Comparison of ENCODE assay signal across 8 cellular contexts in genomic region chr11:67507242-67507890, GRCh38. TPM values are rescaled to one million over a fixed set of nuclear protein-coding genes. Genes with fewer than 3 reads are reported as not detected.
DNase-seq lines count a peak whose midpoint lies in the region; ATAC-seq, FAIRE-seq and TF ChIP-seq lines count a peak whose summit lies in the region.

No MANE protein-coding gene starts in this region.

- peaks cover 67% of the 10 kb centered on the region for H3K36me3 Mint-ChIP-seq in stimulated activated effector memory CD8-positive, alpha-beta T cell treated with anti-CD3 and anti-CD28 coated beads, Interleukin-12 subunit alpha, Interleukin-12 subunit beta, amount 100 ng/mL, for 72 hours

- H3K9ac ChIP-seq in kidney (ENCODE audit: low read length in 2 of 2): peak overlapping the region; percentile 81 to 87

- FAIRE-seq in kidney (lab: Jason Lieb, UNC): no peak

- H3K4me3 ChIP-seq in breast epithelium (peak overlapping the region; percentile 55 to 82 (median 77)), kidney (ENCODE audit: low read length in 2 of 2) (peak overlapping the region; percentile 78 to 86)

- no peaks in the 10 kb centered on the region for H3K36me3 ChIP-seq in breast epithelium
- peaks cover 2 to 4% of the 10 kb centered on the region in 2 donors for H3K36me3 ChIP-seq in kidney (ENCODE audit: control insufficient read depth in 1 of 2, insufficient read depth in 2 of 2, low read length in 2 of 2)

- DNase-seq in NCI-H2227 (lab: John Stamatoyannopoulos, UW; ENCODE audit: unreplicated experiment) (peak; percentile 84), NCI-H2227 treated with DMSO at 0.1 percent for 48 hours (lab: John Stamatoyannopoulos, UW) (no peak), NCI-H510A treated with DMSO at 0.1 percent for 48 hours (lab: John Stamatoyannopoulos, UW) (peak; percentile 83), breast epithelium (ENCODE audit: low spot score in 2 of 2) (peak in 1 of 2 donors; percentile 69), kidney (no peak), middle frontal gyrus (ENCODE audit: extremely low spot score, low spot score) (no peak), HEK293T (ENCODE audit: extremely low spot score) (no peak)
- no peak for DNase-seq in stimulated activated effector memory CD8-positive, alpha-beta T cell treated with anti-CD3 and anti-CD28 coated beads, Interleukin-12 subunit alpha, Interleukin-12 subunit beta, amount 100 ng/mL, for 72 hours (ENCODE audit: low spot score in 2 of 2)

- intact Hi-C loops in breast epithelium (cut with DNase I; ENCODE audit: low total_unique reads) (loop anchor here (10.0 kb wide), 1 partner anchor 113 kb away; the partner anchor contains the start of gene RAD9A), kidney (cut with DNase I) (no loop called here)

- peaks cover 46% of the 10 kb centered on the region for H3K4me1 Mint-ChIP-seq in stimulated activated effector memory CD8-positive, alpha-beta T cell treated with anti-CD3 and anti-CD28 coated beads, Interleukin-12 subunit alpha, Interleukin-12 subunit beta, amount 100 ng/mL, for 72 hours

- H3K27ac ChIP-seq in breast epithelium (peak overlapping the region; percentile 98), kidney (ENCODE audit: low read depth in 2 of 2, low read length in 2 of 2) (peak overlapping the region; percentile 98 to 100)

- peak overlapping the region; percentile 96 for H3K4me3 Mint-ChIP-seq in stimulated activated effector memory CD8-positive, alpha-beta T cell treated with anti-CD3 and anti-CD28 coated beads, Interleukin-12 subunit alpha, Interleukin-12 subunit beta, amount 100 ng/mL, for 72 hours

- no peaks in the 10 kb centered on the region for H3K9me3 Mint-ChIP-seq in stimulated activated effector memory CD8-positive, alpha-beta T cell treated with anti-CD3 and anti-CD28 coated beads, Interleukin-12 subunit alpha, Interleukin-12 subunit beta, amount 100 ng/mL, for 72 hours

- CTCF ChIA-PET in HEK293T (lab: Yijun Ruan, JAX): no interaction called here

- peak overlapping the region; percentile 96 for H3K27ac Mint-ChIP-seq in stimulated activated effector memory CD8-positive, alpha-beta T cell treated with anti-CD3 and anti-CD28 coated beads, Interleukin-12 subunit alpha, Interleukin-12 subunit beta, amount 100 ng/mL, for 72 hours

- no peak for ATAC-seq in stimulated activated effector memory CD8-positive, alpha-beta T cell treated with anti-CD3 and anti-CD28 coated beads, Interleukin-12 subunit alpha, Interleukin-12 subunit beta, amount 100 ng/mL, for 72 hours

- TF ChIP-seq CTCF in breast epithelium (IDR thresholded peaks at IDR 0.05) (no peak), kidney (IDR thresholded peaks at IDR 0.05; ENCODE audit: borderline replicate concordance, extremely low read depth, insufficient read depth) (no peak)

- H3K4me1 ChIP-seq in breast epithelium (peaks cover 17 to 27% of the 10 kb centered on the region in 2 donors), kidney (ENCODE audit: control insufficient read depth in 1 of 2, insufficient read depth in 1 of 2, low read depth in 1 of 2, low read length in 2 of 2) (peaks cover 21 to 31% of the 10 kb centered on the region in 2 donors)

- POLR2A ChIA-PET in HEK293T (lab: Yijun Ruan, JAX): interaction anchor here (1.0 kb wide), 1 partner anchor 64 kb away, joined by 3 read pairs; the partner anchor contains the start of gene CORO1B

- H3K27me3 ChIP-seq in breast epithelium: no peaks in the 10 kb centered on the region

- H3K9me3 ChIP-seq in breast epithelium (no peaks in the 10 kb centered on the region), kidney (ENCODE audit: control insufficient read depth in 1 of 2, low read length in 2 of 2) (no peaks in the 10 kb centered on the region)

- no peak for TF ChIP-seq POLR2A in breast epithelium (IDR thresholded peaks at IDR 0.05)

TF ChIP-seq in HEK293T, 16 proteins besides CTCF, POLR2A, EP300 and RAD21:
- TF ChIP-seq L3MBTL2 (conservative IDR thresholded peaks at IDR 0.05): no peak
- no peak for TF ChIP-seq FOXA1 (IDR thresholded peaks at IDR 0.05)
- no peak for TF ChIP-seq TARDBP (IDR thresholded peaks at IDR 0.05)
- TF ChIP-seq ARNT (IDR thresholded peaks at IDR 0.05): no peak
- TF ChIP-seq BHLHE40 (IDR thresholded peaks at IDR 0.05; ENCODE audit: borderline replicate concordance): no peak
- TF ChIP-seq ELF4 (IDR thresholded peaks at IDR 0.05): no peak
- TF ChIP-seq HDGF (IDR thresholded peaks at IDR 0.05; ENCODE audit: borderline replicate concordance): no peak
- no peak for TF ChIP-seq SUZ12 (IDR thresholded peaks at IDR 0.05)
- TF ChIP-seq FOXK2 (IDR thresholded peaks at IDR 0.05): no peak
- TF ChIP-seq ZNF384 (IDR thresholded peaks at IDR 0.05): no peak
- no peak for TF ChIP-seq LEF1 (IDR thresholded peaks at IDR 0.05; ENCODE audit: borderline replicate concordance)
- no peak for TF ChIP-seq SP1 (IDR thresholded peaks at IDR 0.05)
TF ChIP-seq in HEK293T: peak in this region for 0.

RNA-seq across cellular contexts. Expression of gene CDK2AP2, which starts 0.6 kb away (rescaled TPM):
- total RNA-seq in breast epithelium (10 to 100 TPM; 32.1 to 35.4 (median 32.8) TPM), kidney (98.4 TPM)
- 188 TPM for polyA plus RNA-seq in kidney (ENCODE audit: insufficient read depth, low read depth, low replicate concordance)

RNA-seq across cellular contexts. Expression of gene PITPNM1, which starts 2.2 kb away (rescaled TPM):
- total RNA-seq in breast epithelium (10 to 100 TPM in 2 of 3 donors, 1 to 10 TPM in 1; 6.4 to 20.0 (median 11.7) TPM), kidney (74.7 TPM)
- polyA plus RNA-seq in kidney (ENCODE audit: insufficient read depth, low read depth, low replicate concordance): 19.3 TPM

RNA-seq across cellular contexts. Expression of gene CABP2, which starts 15.9 kb away (rescaled TPM):
- not detected for total RNA-seq in breast epithelium
- not detected for total RNA-seq in kidney
- polyA plus RNA-seq in kidney (ENCODE audit: insufficient read depth, low read depth, low replicate concordance): not detected

RNA-seq across cellular contexts. Expression of gene AIP, which starts 24.5 kb away (rescaled TPM):
- 10 to 100 TPM; 66.4 to 84.5 (median 69.8) TPM for total RNA-seq in breast epithelium
- 61.5 TPM for total RNA-seq in kidney
- polyA plus RNA-seq in kidney (ENCODE audit: insufficient read depth, low read depth, low replicate concordance): 135 TPM

RNA-seq across cellular contexts. Expression of gene TMEM134, which starts 38.3 kb away (rescaled TPM):
- 10 to 100 TPM; 37.8 to 54.2 (median 42.3) TPM for total RNA-seq in breast epithelium
- 65.5 TPM for total RNA-seq in kidney
- polyA plus RNA-seq in kidney (ENCODE audit: insufficient read depth, low read depth, low replicate concordance): 127 TPM

Comparison
In these comparisons a context has a peak if more than half of its experiments do, and no peak if none do; other contexts are left out.
1. DNase-seq: peak in NCI-H2227 (single experiment) and NCI-H510A treated with DMSO at 0.1 percent for 48 hours (single experiment); none in NCI-H2227 treated with DMSO at 0.1 percent for 48 hours (single experiment), kidney (single experiment), stimulated activated effector memory CD8-positive, alpha-beta T cell treated with anti-CD3 and anti-CD28 coated beads, Interleukin-12 subunit alpha, Interleukin-12 subunit beta, amount 100 ng/mL, for 72 hours (0 of 2), middle frontal gyrus (single experiment) and HEK293T (single experiment).